11 cellular contexts compared by ENCODE assay signal in genomic region chr7:42886866-42887509, GRCh38. TPM values are rescaled to one million over a fixed set of nuclear protein-coding genes. Genes with fewer than 3 reads are reported as not detected.
DNase-seq lines count a peak whose midpoint lies in the region; ATAC-seq, FAIRE-seq and TF ChIP-seq lines count a peak whose summit lies in the region.
"Had no signal": no experiment of that assay in that cellular context is flagged by ENCODE, and none has a peak within 500 bp of the region (broad histone marks: within the 10 kb centered on the region; RNA-seq: fewer than 3 reads in every experiment).

No MANE protein-coding gene starts in this region.

- peak overlapping the region; percentile 87; the same call in 1 of the 2 replicates for H3K4me2 ChIP-seq in HepG2 (ENCODE audit: low read depth, low read length)

- FAIRE-seq in HepG2 (lab: Jason Lieb, UNC): no peak
- FAIRE-seq: keratinocyte, TTC549 had no signal

- H2AFZ ChIP-seq in HepG2 (ENCODE audit: low read length): no peak overlapping the region

- intact Hi-C loops in HepG2 (cut with micrococcal nuclease; ENCODE audit: unreplicated experiment) (no loop called here), right lobe of liver (cut with DNase I) (no loop called here), uterus (cut with DNase I; ENCODE audit: low total_unique reads) (no loop called here), stomach (cut with DNase I; ENCODE audit: low total_unique reads) (no loop called here)

- no peak for TF ChIP-seq EP300 in HepG2 (IDR thresholded peaks at IDR 0.05; ENCODE audit: low read depth in 2 of 2, low read length in 2 of 2)
- no peak for TF ChIP-seq EP300 in HepG2 (CRISPR knock-in tag; IDR thresholded peaks at IDR 0.05; ENCODE audit: borderline replicate concordance)
- no peak for TF ChIP-seq EP300 in stomach (IDR thresholded peaks at IDR 0.05)

- H4K20me1 ChIP-seq in HepG2 (ENCODE audit: insufficient read depth, low read length): no peaks in the 10 kb centered on the region

- H3K4me3 Mint-ChIP-seq in T-cell: peak overlapping the region; percentile 44 to 89 (median 88)
- peak overlapping the region; percentile 60 to 84 (median 80) for H3K4me3 Mint-ChIP-seq in immature natural killer cell

- H3K9ac ChIP-seq in HepG2 (ENCODE audit: insufficient read depth, low read depth, low read length): no peak overlapping the region

- H3K4me1 Mint-ChIP-seq in T-cell (peaks cover 19 to 26% (median 23%) of the 10 kb centered on the region in 3 donors), immature natural killer cell (peaks cover 23 to 28% of the 10 kb centered on the region in 2 donors)

- H3K36me3 Mint-ChIP-seq in T-cell (no peaks in the 10 kb centered on the region), immature natural killer cell (no peaks in the 10 kb centered on the region)

- DNase-seq in HepG2 (ENCODE audit: low spot score) (no peak), right lobe of liver (no peak), T-cell (no peak), immature natural killer cell (no peak), uterus (no peak), stomach (no peak), foreskin melanocyte (no peak), germinal center (ENCODE audit: low spot score) (no peak)
- DNase-seq: NCI-H82 had no signal

- BruUV-seq in HepG2 (replicated peaks; lab: Mats Ljungman, UMichigan): no TSS peak

- H3K27ac ChIP-seq in HepG2 (ENCODE audit: extremely low read length, insufficient read depth, low read length): no peak overlapping the region
- peak overlapping the region in 1 of 3 donors; percentile 87 for H3K27ac ChIP-seq in right lobe of liver
- H3K27ac ChIP-seq in uterus: no peak overlapping the region
- no peak overlapping the region for H3K27ac ChIP-seq in stomach

- TF ChIP-seq POLR2A in HepG2 (IDR thresholded peaks at IDR 0.05; ENCODE audit: insufficient read depth in 1 of 2, low read depth in 2 of 2, low read length in 2 of 2) (no peak), right lobe of liver (IDR thresholded peaks at IDR 0.05) (no peak), uterus (IDR thresholded peaks at IDR 0.05) (no peak), stomach (IDR thresholded peaks at IDR 0.05) (no peak)

- H3K4me3 ChIP-seq in HepG2 (replicated peaks in 1 of 3; ENCODE audit: insufficient read depth in 1 of 3, low read depth in 2 of 3, low read length in 3 of 3) (peak overlapping the region in 1 of 3 experiments; percentile 70; a peak in 2 of 6 replicates), right lobe of liver (peak overlapping the region in 1 of 3 donors; percentile 69), uterus (no peak overlapping the region), stomach (no peak overlapping the region)

- no peak for TF ChIP-seq CTCF in HepG2 (CRISPR knock-in tag; IDR thresholded peaks at IDR 0.05)
- TF ChIP-seq CTCF in right lobe of liver (IDR thresholded peaks at IDR 0.05): no peak
- no peak for TF ChIP-seq CTCF in uterus (IDR thresholded peaks at IDR 0.05)
- no peak for TF ChIP-seq CTCF in stomach (IDR thresholded peaks at IDR 0.05)

- in situ Hi-C loops in HepG2 (cut with HindIII; ENCODE audit: extremely low pct_ligation_motif_present, low pct_unique_long_range_greater_than_20kb): no loop called here

- H3K27ac Mint-ChIP-seq in T-cell: peak overlapping the region; percentile 54 to 76
- peak overlapping the region in 2 of 6 donors; percentile 5 to 58 for H3K27ac Mint-ChIP-seq in immature natural killer cell

- peaks cover 0 to 12% of the 10 kb centered on the region in 2 donors for H3K27me3 Mint-ChIP-seq in T-cell
- H3K27me3 Mint-ChIP-seq in immature natural killer cell (ENCODE audit: low read depth in 3 of 3): peaks cover 7 to 8% (median 8%) of the 10 kb centered on the region in 3 donors

- POLR2A ChIA-PET in HepG2 (lab: Yijun Ruan, JAX) (no interaction called here), T-cell (lab: Charles Lee) (interaction anchor here in 1 of 2 donors (0.7 to 1.8 kb wide), 2 partner anchors 10 to 45 kb away, joined by 3 to 7 read pairs; partner anchors contain the start of genes MRPL32 and PSMA2)

- no peaks in the 10 kb centered on the region for H3K9me3 ChIP-seq in HepG2 (ENCODE audit: low read length)
- no peaks in the 10 kb centered on the region for H3K9me3 ChIP-seq in right lobe of liver
- no peaks in the 10 kb centered on the region for H3K9me3 ChIP-seq in uterus
- H3K9me3 ChIP-seq in stomach: no peaks in the 10 kb centered on the region

- H3K27me3 ChIP-seq in HepG2 (ENCODE audit: control insufficient read depth in 1 of 2, insufficient read depth in 2 of 2, low read length in 2 of 2) (no peaks in the 10 kb centered on the region), right lobe of liver (no peaks in the 10 kb centered on the region), uterus (no peaks in the 10 kb centered on the region), stomach (no peaks in the 10 kb centered on the region)

- ATAC-seq in HepG2 (no peak), right lobe of liver (no peak), T-cell (replicated peaks in 1 of 4) (no peak)

- no peak for TF ChIP-seq RAD21 in HepG2 (CRISPR knock-in tag; IDR thresholded peaks at IDR 0.05)

- H3K9me3 Mint-ChIP-seq in T-cell (no peaks in the 10 kb centered on the region), immature natural killer cell (no peaks in the 10 kb centered on the region)

- H3K36me3 ChIP-seq in HepG2 (replicated peaks in 1 of 2; ENCODE audit: control insufficient read depth in 1 of 2, insufficient read depth in 2 of 2, low read length in 2 of 2): no peaks in the 10 kb centered on the region
- H3K36me3 ChIP-seq in right lobe of liver: no peaks in the 10 kb centered on the region
- H3K36me3 ChIP-seq in uterus: no peaks in the 10 kb centered on the region
- no peaks in the 10 kb centered on the region for H3K36me3 ChIP-seq in stomach

- H3K4me1 ChIP-seq in HepG2 (ENCODE audit: insufficient read depth, low read length): peaks cover 11% of the 10 kb centered on the region
- peaks cover 0 to 14% (median 0%) of the 10 kb centered on the region in 4 donors for H3K4me1 ChIP-seq in right lobe of liver
- H3K4me1 ChIP-seq in uterus: no peaks in the 10 kb centered on the region
- H3K4me1 ChIP-seq in stomach: peaks cover 12 to 28% (median 19%) of the 10 kb centered on the region in 4 donors

- CTCF ChIA-PET in HepG2 (lab: Yijun Ruan, JAX; ENCODE audit: low intra/inter-chr PET ratio, low total read pairs) (no interaction called here), T-cell (lab: Charles Lee) (interaction anchor here (0.8 to 1.5 kb wide), 4 partner anchors 8 to 55 kb away, joined by 3 to 7 read pairs (median 6); no protein-coding TSS in a partner anchor)

- no peaks in the 10 kb centered on the region for H3K79me2 ChIP-seq in HepG2 (ENCODE audit: insufficient read depth, low read length)

RNA-seq across cellular contexts. Expression of gene C7orf25, which starts 24.9 kb away (rescaled TPM):
- total RNA-seq in HepG2 (2016; rRNA removed; fragmentation: Illumina TruSeq; extraction: Trizol): 1.1 and 1.3 TPM in 2 replicates
- 0.51 and 0.97 TPM in 2 replicates for total RNA-seq in HepG2 (2016; cell fraction: cytosol; rRNA removed; fragmentation: Illumina TruSeq; extraction: Trizol; ENCODE audit: low read depth)
- 1.2 and 2.0 TPM in 2 replicates for total RNA-seq in HepG2 (2016; cell fraction: insoluble cytoplasmic fraction; rRNA removed; fragmentation: Illumina TruSeq; extraction: Trizol)
- 1.1 and 1.8 TPM in 2 replicates for total RNA-seq in HepG2 (2016; cell fraction: membrane; rRNA removed; fragmentation: Illumina TruSeq; extraction: Trizol)
- total RNA-seq in HepG2 (2016; cell fraction: nucleus; rRNA removed; fragmentation: Illumina TruSeq; extraction: Trizol): 3.3 and 4.3 TPM in 2 replicates
- 0.37 and 0.68 TPM in 2 replicates for polyA plus RNA-seq in HepG2 (2011; rRNA removed)
- 0.25 and 0.97 TPM in 2 replicates for polyA plus RNA-seq in HepG2 (2011; cell fraction: cytosol; rRNA removed)
- polyA plus RNA-seq in HepG2 (2011; cell fraction: nucleus; rRNA removed): 0.48 and 0.66 TPM in 2 replicates
- polyA plus RNA-seq in HepG2 (2012): 0.54 and 1.2 TPM in 2 replicates
- 0.60 and 0.75 TPM in 2 replicates for polyA plus RNA-seq in HepG2 (2016; cell fraction: cytosol; fragmentation: Illumina TruSeq; extraction: Trizol; ENCODE audit: low read depth)
- polyA plus RNA-seq in HepG2 (2016; cell fraction: insoluble cytoplasmic fraction; fragmentation: Illumina TruSeq; extraction: Trizol; ENCODE audit: low read depth): 1.4 and 1.5 TPM in 2 replicates
- 0.36 and 0.58 TPM in 2 replicates for polyA plus RNA-seq in HepG2 (2016; cell fraction: membrane; fragmentation: Illumina TruSeq; extraction: Trizol; ENCODE audit: low read depth)
- polyA plus RNA-seq in HepG2 (2016; cell fraction: nucleus; fragmentation: Illumina TruSeq; extraction: Trizol; ENCODE audit: insufficient read depth, low read depth): 2.2 and 3.3 TPM in 2 replicates
- 0.76 and 2.8 TPM in 2 replicates for polyA minus RNA-seq in HepG2 (2011; rRNA and poly(A)+ RNA removed; ENCODE audit: low replicate concordance)
- 0.99 TPM in 1 of 2 replicates, not detected in the other for polyA minus RNA-seq in HepG2 (2011; cell fraction: cytosol; rRNA and poly(A)+ RNA removed)
- 7.0 and 9.9 TPM in 2 replicates for polyA minus RNA-seq in HepG2 (2011; cell fraction: nucleus; rRNA and poly(A)+ RNA removed)
- 1 to 10 TPM; 2.4 to 6.7 (median 3.7) TPM for total RNA-seq in right lobe of liver
- total RNA-seq in T-cell: 1 to 10 TPM; 3.3 to 8.4 (median 5.2) TPM
- polyA plus RNA-seq in immature natural killer cell: 10 to 100 TPM in 1 of 3 donors, 1 to 10 TPM in 1, under 1 TPM in 1; 0.39 to 17.7 (median 4.1) TPM
- 10 to 100 TPM in 2 of 4 donors, 1 to 10 TPM in 2; 5.9 to 22.5 (median 11.9) TPM for total RNA-seq in uterus
- total RNA-seq in stomach: 10 to 100 TPM in 1 of 5 donors, 1 to 10 TPM in 2, under 1 TPM in 1, not detected in 1; 0.58 to 31.7 (median 5.0) TPM
- polyA plus RNA-seq in stomach: 1 to 10 TPM; 2.0 to 4.5 (median 2.3) TPM

RNA-seq across cellular contexts. Expression of gene PSMA2, which starts 45.0 kb away (rescaled TPM):
- total RNA-seq in HepG2 (2016; rRNA removed; fragmentation: Illumina TruSeq; extraction: Trizol): 266 and 383 TPM in 2 replicates
- total RNA-seq in HepG2 (2016; cell fraction: cytosol; rRNA removed; fragmentation: Illumina TruSeq; extraction: Trizol; ENCODE audit: low read depth): 61.3 and 61.8 TPM in 2 replicates
- 256 and 402 TPM in 2 replicates for total RNA-seq in HepG2 (2016; cell fraction: insoluble cytoplasmic fraction; rRNA removed; fragmentation: Illumina TruSeq; extraction: Trizol)
- total RNA-seq in HepG2 (2016; cell fraction: membrane; rRNA removed; fragmentation: Illumina TruSeq; extraction: Trizol): 95.4 and 107 TPM in 2 replicates
- total RNA-seq in HepG2 (2016; cell fraction: nucleus; rRNA removed; fragmentation: Illumina TruSeq; extraction: Trizol): 88.0 and 90.0 TPM in 2 replicates
- 76.8 and 125 TPM in 2 replicates for polyA plus RNA-seq in HepG2 (2011; rRNA removed)
- 66.2 and 82.5 TPM in 2 replicates for polyA plus RNA-seq in HepG2 (2011; cell fraction: cytosol; rRNA removed)
- polyA plus RNA-seq in HepG2 (2011; cell fraction: nucleus; rRNA removed): 17.0 and 19.6 TPM in 2 replicates
- polyA plus RNA-seq in HepG2 (2012): 114 and 146 TPM in 2 replicates
- 58.3 and 63.3 TPM in 2 replicates for polyA plus RNA-seq in HepG2 (2016; cell fraction: cytosol; fragmentation: Illumina TruSeq; extraction: Trizol; ENCODE audit: low read depth)
- 295 and 339 TPM in 2 replicates for polyA plus RNA-seq in HepG2 (2016; cell fraction: insoluble cytoplasmic fraction; fragmentation: Illumina TruSeq; extraction: Trizol; ENCODE audit: low read depth)
- 78.4 and 83.3 TPM in 2 replicates for polyA plus RNA-seq in HepG2 (2016; cell fraction: membrane; fragmentation: Illumina TruSeq; extraction: Trizol; ENCODE audit: low read depth)
- polyA plus RNA-seq in HepG2 (2016; cell fraction: nucleus; fragmentation: Illumina TruSeq; extraction: Trizol; ENCODE audit: insufficient read depth, low read depth): 125 and 126 TPM in 2 replicates
- polyA minus RNA-seq in HepG2 (2011; rRNA and poly(A)+ RNA removed; ENCODE audit: low replicate concordance): 14.4 and 18.8 TPM in 2 replicates
- 33.7 and 36.6 TPM in 2 replicates for polyA minus RNA-seq in HepG2 (2011; cell fraction: cytosol; rRNA and poly(A)+ RNA removed)
- polyA minus RNA-seq in HepG2 (2011; cell fraction: nucleus; rRNA and poly(A)+ RNA removed): 23.6 and 27.7 TPM in 2 replicates
- 10 to 100 TPM; 40.9 to 79.5 (median 67.5) TPM for total RNA-seq in right lobe of liver
- total RNA-seq in T-cell: 10 to 100 TPM; 37.0 to 50.5 (median 43.7) TPM
- 100 to 1,000 TPM; 234 to 348 (median 278) TPM for polyA plus RNA-seq in immature natural killer cell
- total RNA-seq in uterus: 100 to 1,000 TPM in 1 of 4 donors, 10 to 100 TPM in 3; 54.5 to 121 (median 67.2) TPM
- 100 to 1,000 TPM in 2 of 5 donors, 10 to 100 TPM in 2, 1 to 10 TPM in 1; 9.4 to 278 (median 65.4) TPM for total RNA-seq in stomach
- 100 to 1,000 TPM; 143 to 152 (median 145) TPM for polyA plus RNA-seq in stomach

RNA-seq across cellular contexts. Expression of gene MRPL32, which starts 45.2 kb away (rescaled TPM):
- 56.0 and 81.2 TPM in 2 replicates for total RNA-seq in HepG2 (2016; rRNA removed; fragmentation: Illumina TruSeq; extraction: Trizol)
- total RNA-seq in HepG2 (2016; cell fraction: cytosol; rRNA removed; fragmentation: Illumina TruSeq; extraction: Trizol; ENCODE audit: low read depth): 31.6 and 32.4 TPM in 2 replicates
- total RNA-seq in HepG2 (2016; cell fraction: insoluble cytoplasmic fraction; rRNA removed; fragmentation: Illumina TruSeq; extraction: Trizol): 55.0 and 77.6 TPM in 2 replicates
- total RNA-seq in HepG2 (2016; cell fraction: membrane; rRNA removed; fragmentation: Illumina TruSeq; extraction: Trizol): 27.6 and 29.5 TPM in 2 replicates
- 66.7 and 77.9 TPM in 2 replicates for total RNA-seq in HepG2 (2016; cell fraction: nucleus; rRNA removed; fragmentation: Illumina TruSeq; extraction: Trizol)
- polyA plus RNA-seq in HepG2 (2011; rRNA removed): 28.9 and 39.0 TPM in 2 replicates
- polyA plus RNA-seq in HepG2 (2011; cell fraction: cytosol; rRNA removed): 29.1 and 33.6 TPM in 2 replicates
- 31.9 and 36.0 TPM in 2 replicates for polyA plus RNA-seq in HepG2 (2011; cell fraction: nucleus; rRNA removed)
- polyA plus RNA-seq in HepG2 (2012): 43.4 and 46.6 TPM in 2 replicates
- 22.3 and 23.5 TPM in 2 replicates for polyA plus RNA-seq in HepG2 (2016; cell fraction: cytosol; fragmentation: Illumina TruSeq; extraction: Trizol; ENCODE audit: low read depth)
- polyA plus RNA-seq in HepG2 (2016; cell fraction: insoluble cytoplasmic fraction; fragmentation: Illumina TruSeq; extraction: Trizol; ENCODE audit: low read depth): 55.4 and 63.5 TPM in 2 replicates
- polyA plus RNA-seq in HepG2 (2016; cell fraction: membrane; fragmentation: Illumina TruSeq; extraction: Trizol; ENCODE audit: low read depth): 20.8 and 23.1 TPM in 2 replicates
- 123 and 127 TPM in 2 replicates for polyA plus RNA-seq in HepG2 (2016; cell fraction: nucleus; fragmentation: Illumina TruSeq; extraction: Trizol; ENCODE audit: insufficient read depth, low read depth)
- 5.4 and 5.9 TPM in 2 replicates for polyA minus RNA-seq in HepG2 (2011; rRNA and poly(A)+ RNA removed; ENCODE audit: low replicate concordance)
- polyA minus RNA-seq in HepG2 (2011; cell fraction: cytosol; rRNA and poly(A)+ RNA removed): 11.1 and 11.3 TPM in 2 replicates
- polyA minus RNA-seq in HepG2 (2011; cell fraction: nucleus; rRNA and poly(A)+ RNA removed): 23.7 and 27.7 TPM in 2 replicates
- 10 to 100 TPM; 29.9 to 52.2 (median 43.9) TPM for total RNA-seq in right lobe of liver
- total RNA-seq in T-cell: 10 to 100 TPM; 37.0 to 46.6 (median 40.8) TPM
- polyA plus RNA-seq in immature natural killer cell: 10 to 100 TPM; 23.3 to 37.7 (median 24.1) TPM
- 10 to 100 TPM in 3 of 4 donors, 1 to 10 TPM in 1; 10.0 to 79.4 (median 51.9) TPM for total RNA-seq in uterus
- 100 to 1,000 TPM in 1 of 5 donors, 10 to 100 TPM in 4; 15.9 to 158 (median 58.6) TPM for total RNA-seq in stomach
- polyA plus RNA-seq in stomach: 10 to 100 TPM; 60.5 to 76.8 (median 76.8) TPM
